In the genomic region with DNA sequence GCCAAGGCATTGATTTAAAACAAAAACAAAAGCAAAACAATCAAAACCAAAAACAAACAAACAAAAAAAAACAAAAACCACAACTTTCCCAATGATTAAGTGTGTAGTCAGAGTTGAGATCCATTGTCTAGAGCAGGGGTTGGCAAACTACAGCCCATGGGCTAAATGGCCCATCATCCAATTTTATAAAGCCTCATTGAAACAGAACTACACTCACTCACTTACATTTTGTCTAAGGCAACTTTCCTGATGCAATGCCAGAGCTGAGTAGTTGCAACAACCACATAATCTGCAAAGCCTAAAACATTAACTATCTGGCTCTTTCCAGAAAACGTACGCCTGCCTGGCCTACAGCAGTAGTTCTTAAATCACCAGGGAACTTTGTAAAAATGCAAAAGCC, we compare ENCODE assay signal across 21 cellular contexts.
"Had no signal": no experiment of that assay in that cellular context is flagged by ENCODE, and none has a peak within 500 bp of the region (broad histone marks: within the 10 kb centered on the region; RNA-seq: fewer than 3 reads in every experiment).

No MANE protein-coding gene starts in this region.

- DNase-seq: activated CD4-positive, alpha-beta T cell treated with anti-CD3 and anti-CD28 coated beads, Interleukin-2, amount 10 ng/mL, durations not matched to agents 7 days and 5 days; activated CD8-positive, alpha-beta T cell treated with anti-CD3 and anti-CD28 coated beads, Interleukin-2, amount 10 ng/mL, durations not matched to agents 7 days and 5 days; activated naive CD4-positive, alpha-beta T cell treated with Interleukin-2 at 50 U/mL for 16 hours; activated naive CD8-positive, alpha-beta T cell treated with anti-CD3 and anti-CD28 coated beads, Interleukin-2, amount 10 ng/mL, durations not matched to agents 7 days and 5 days; activated T-cell treated with anti-CD3 and anti-CD28 coated beads, Interleukin-2, amount 50 U/mL, for 24 hours; cerebellar nuclear complex; effector memory CD4-positive, alpha-beta T cell; esophagus squamous epithelium; foreskin melanocyte; kidney; naive B cell; retina; stimulated activated CD4-positive, alpha-beta T cell treated with anti-CD3 and anti-CD28 coated beads, Interleukin-12 subunit alpha, Interleukin-12 subunit beta, amount 100 ng/mL, for 4 hours; stimulated activated CD4-positive, alpha-beta T cell treated with anti-CD3 and anti-CD28 coated beads, Interleukin-1b, Interleukin-23, amount 100 ng/mL, for 48 hours; stimulated activated CD8-positive, alpha-beta memory T cell treated with anti-CD3 and anti-CD28 coated beads, Interleukin-4, amount 100 ng/mL, for 48 hours; stimulated activated naive CD4-positive, alpha-beta T cell treated with Interleukin-2 at 50 U/mL for 16 hours; substantia nigra; T-helper 1 cell; T-helper 9 cell; tibial artery had no signal

- H3K4me3 ChIP-seq: esophagus squamous epithelium, tibial artery had no signal

- H3K27me3 ChIP-seq: brain microvascular endothelial cell, esophagus squamous epithelium, tibial artery had no signal

- H3K36me3 ChIP-seq: brain microvascular endothelial cell, esophagus squamous epithelium, tibial artery had no signal
